In genomic region chr2:129585760-129586159, GRCh38 we compare ENCODE assay signal across 21 cellular contexts.
"Had no signal": no experiment of that assay in that cellular context is flagged by ENCODE, and none has a peak within 500 bp of the region (broad histone marks: within the 10 kb centered on the region; RNA-seq: fewer than 3 reads in every experiment).

No MANE protein-coding gene starts in this region.

- DNase-seq: dorsolateral prefrontal cortex; effector CD8-positive, alpha-beta T cell; foreskin melanocyte; head of caudate nucleus; kidney; left cardiac atrium; left ventricle myocardium inferior; mesenchymal stem cell; midbrain; occipital lobe; pancreas; right cardiac atrium; small intestine; stimulated activated CD4-positive, alpha-beta T cell treated with anti-CD3 and anti-CD28 coated beads, Interleukin-12 subunit alpha, Interleukin-12 subunit beta, amount 100 ng/mL, for 4 hours; stimulated activated naive CD4-positive, alpha-beta T cell; stomach; substantia nigra; transverse colon had no signal

- H3K27ac ChIP-seq: dorsolateral prefrontal cortex, hepatocyte, left ventricle myocardium inferior, pancreas, stomach, thoracic aorta, transverse colon had no signal

- H3K9me3 ChIP-seq: pancreas, thoracic aorta, transverse colon had no signal

- H3K36me3 ChIP-seq: left ventricle myocardium inferior, pancreas, stomach, thoracic aorta, transverse colon had no signal

- H3K4me3 ChIP-seq: dorsolateral prefrontal cortex, hepatocyte, left ventricle myocardium inferior, lung, pancreas, stomach, thoracic aorta, transverse colon had no signal

- H3K27me3 ChIP-seq: transverse colon had no signal

- H3K4me2 ChIP-seq: hepatocyte had no signal

- H3K4me1 ChIP-seq: left ventricle myocardium inferior, pancreas, stomach, transverse colon had no signal

- H2AFZ ChIP-seq: hepatocyte had no signal

- ATAC-seq: left cardiac atrium, pancreas, right cardiac atrium had no signal

- H3K79me2 ChIP-seq: hepatocyte had no signal
